13 cellular contexts compared by ENCODE assay signal in genomic region chr1:45557422-45557944, GRCh38. TPM values are rescaled to one million over a fixed set of nuclear protein-coding genes. Genes with fewer than 3 reads are reported as not detected.
DNase-seq lines count a peak whose midpoint lies in the region; ATAC-seq, FAIRE-seq and TF ChIP-seq lines count a peak whose summit lies in the region.
"Had no signal": no experiment of that assay in that cellular context is flagged by ENCODE, and none has a peak within 500 bp of the region (broad histone marks: within the 10 kb centered on the region; RNA-seq: fewer than 3 reads in every experiment).

No MANE protein-coding gene starts in this region.

- intact Hi-C loops in kidney (cut with DNase I), result no loop called here

- H3K27ac ChIP-seq in kidney (ENCODE audit: low read depth in 2 of 2, low read length in 2 of 2), result no peak overlapping the region
- H3K27ac ChIP-seq: upper lobe of right lung had no signal

- CTCF ChIA-PET in WTC11 (lab: Charles Lee), result interaction anchor here (0.6 to 1.6 kb wide), 3 partner anchors 13 to 203 kb away, joined by 3 to 7 read pairs (median 3); partner anchors contain the start of genes CCDC163 and MMACHC

- DNase-seq in stimulated activated naive CD8-positive, alpha-beta T cell treated with anti-CD3 and anti-CD28 coated beads, Interleukin-15, amount 100 ng/mL, for 72 hours, result no peak
- DNase-seq in WTC11 (ENCODE audit: low spot score) (no peak), kidney (peak; percentile 49), NCI-H1694 treated with DMSO at 0.1 percent for 48 hours (lab: John Stamatoyannopoulos, UW) (no peak), NCI-H526 treated with DMSO at 0.1 percent for 48 hours (lab: John Stamatoyannopoulos, UW) (no peak)
- DNase-seq: activated effector memory CD4-positive, alpha-beta T cell treated with anti-CD3 and anti-CD28 coated beads, Interleukin-2, amount 50 U/mL, for 16 hours; NCI-H510A; T-cell; upper lobe of right lung had no signal

- H3K27me3 Mint-ChIP-seq in stimulated activated naive CD8-positive, alpha-beta T cell treated with anti-CD3 and anti-CD28 coated beads, Interleukin-15, Interleukin-2, amounts not matched to agents 100 ng/mL and 50 ng/mL, for 24 hours, result no peaks in the 10 kb centered on the region
- H3K27me3 Mint-ChIP-seq in stimulated activated naive CD8-positive, alpha-beta T cell treated with anti-CD3 and anti-CD28 coated beads, Interleukin-15, amount 100 ng/mL, for 72 hours, result no peaks in the 10 kb centered on the region
- H3K27me3 Mint-ChIP-seq in WTC11 (ENCODE audit: low read depth), result no peaks in the 10 kb centered on the region
- H3K27me3 Mint-ChIP-seq: T-cell had no signal

- ATAC-seq in stimulated activated naive CD8-positive, alpha-beta T cell treated with anti-CD3 and anti-CD28 coated beads, Interleukin-15, amount 100 ng/mL, for 72 hours, result no peak
- ATAC-seq in WTC11 (0 out of 2 replicates have a peak, but pooled peaks have one; percentile 34), HG03469 (IDR thresholded peaks at IDR 0.05; ENCODE audit: unreplicated experiment) (no peak), HG03196 (IDR thresholded peaks at IDR 0.05; ENCODE audit: unreplicated experiment) (no peak)
- ATAC-seq: T-cell, upper lobe of right lung had no signal

- no peak for FAIRE-seq in kidney (lab: Jason Lieb, UNC)
- FAIRE-seq: D721Med had no signal

- POLR2A ChIA-PET in WTC11 (lab: Charles Lee), result interaction anchor here (0.6 kb wide), 1 partner anchor 63 kb away, joined by 5 read pairs; no protein-coding TSS in a partner anchor

- no peaks in the 10 kb centered on the region for H3K9me3 ChIP-seq in kidney (ENCODE audit: control insufficient read depth in 1 of 2, low read length in 2 of 2)
- H3K9me3 ChIP-seq: upper lobe of right lung had no signal

- no peaks in the 10 kb centered on the region for H3K9me3 Mint-ChIP-seq in stimulated activated naive CD8-positive, alpha-beta T cell treated with anti-CD3 and anti-CD28 coated beads, Interleukin-15, Interleukin-2, amounts not matched to agents 100 ng/mL and 50 ng/mL, for 24 hours
- no peaks in the 10 kb centered on the region for H3K9me3 Mint-ChIP-seq in stimulated activated naive CD8-positive, alpha-beta T cell treated with anti-CD3 and anti-CD28 coated beads, Interleukin-15, amount 100 ng/mL, for 72 hours
- no peaks in the 10 kb centered on the region for H3K9me3 Mint-ChIP-seq in WTC11
- H3K9me3 Mint-ChIP-seq: T-cell had no signal

- H3K27ac Mint-ChIP-seq in stimulated activated naive CD8-positive, alpha-beta T cell treated with anti-CD3 and anti-CD28 coated beads, Interleukin-15, Interleukin-2, amounts not matched to agents 100 ng/mL and 50 ng/mL, for 24 hours, result peak overlapping the region; percentile 47
- H3K27ac Mint-ChIP-seq in stimulated activated naive CD8-positive, alpha-beta T cell treated with anti-CD3 and anti-CD28 coated beads, Interleukin-15, amount 100 ng/mL, for 72 hours, result peak overlapping the region in 1 of 2 donors; percentile 87
- H3K27ac Mint-ChIP-seq in WTC11, result peak overlapping the region; percentile 93
- H3K27ac Mint-ChIP-seq: T-cell had no signal

- H3K4me1 Mint-ChIP-seq in stimulated activated naive CD8-positive, alpha-beta T cell treated with anti-CD3 and anti-CD28 coated beads, Interleukin-15, Interleukin-2, amounts not matched to agents 100 ng/mL and 50 ng/mL, for 24 hours (ENCODE audit: low read depth), result peaks cover 27% of the 10 kb centered on the region
- H3K4me1 Mint-ChIP-seq in stimulated activated naive CD8-positive, alpha-beta T cell treated with anti-CD3 and anti-CD28 coated beads, Interleukin-15, amount 100 ng/mL, for 72 hours, result peaks cover 39% of the 10 kb centered on the region
- H3K4me1 Mint-ChIP-seq in WTC11, result peaks cover 10% of the 10 kb centered on the region

- H3K4me3 Mint-ChIP-seq in stimulated activated naive CD8-positive, alpha-beta T cell treated with anti-CD3 and anti-CD28 coated beads, Interleukin-15, Interleukin-2, amounts not matched to agents 100 ng/mL and 50 ng/mL, for 24 hours, result no peak overlapping the region
- no peak overlapping the region for H3K4me3 Mint-ChIP-seq in stimulated activated naive CD8-positive, alpha-beta T cell treated with anti-CD3 and anti-CD28 coated beads, Interleukin-15, amount 100 ng/mL, for 72 hours
- no peak overlapping the region for H3K4me3 Mint-ChIP-seq in WTC11
- H3K4me3 Mint-ChIP-seq: T-cell had no signal

- H3K36me3 Mint-ChIP-seq in stimulated activated naive CD8-positive, alpha-beta T cell treated with anti-CD3 and anti-CD28 coated beads, Interleukin-15, Interleukin-2, amounts not matched to agents 100 ng/mL and 50 ng/mL, for 24 hours (ENCODE audit: low read depth), result peaks cover 51% of the 10 kb centered on the region
- peaks cover 48% of the 10 kb centered on the region for H3K36me3 Mint-ChIP-seq in WTC11

- H3K9ac ChIP-seq in kidney (ENCODE audit: low read length in 2 of 2), result no peak overlapping the region

- H3K4me3 ChIP-seq in kidney (ENCODE audit: low read length in 2 of 2), result no peak overlapping the region
- H3K4me3 ChIP-seq: upper lobe of right lung had no signal

- TF ChIP-seq CTCF in WTC11 (IDR thresholded peaks at IDR 0.05) (no peak), kidney (IDR thresholded peaks at IDR 0.05; ENCODE audit: borderline replicate concordance, extremely low read depth, insufficient read depth) (no peak)

- H3K4me1 ChIP-seq in kidney (ENCODE audit: control insufficient read depth in 1 of 2, insufficient read depth in 1 of 2, low read depth in 1 of 2, low read length in 2 of 2), result peaks cover 10 to 16% of the 10 kb centered on the region in 2 donors

- H3K36me3 ChIP-seq in kidney (ENCODE audit: control insufficient read depth in 1 of 2, insufficient read depth in 2 of 2, low read length in 2 of 2), result peaks cover 0 to 11% of the 10 kb centered on the region in 2 donors

TF ChIP-seq in WTC11, 78 proteins besides CTCF, POLR2A, EP300 and RAD21 (continues in another document):
- TF ChIP-seq ATF1 (CRISPR knock-in tag; IDR thresholded peaks at IDR 0.05) (no peak), NR2C2 (CRISPR knock-in tag; IDR thresholded peaks at IDR 0.05) (no peak), HMGA2 (CRISPR knock-in tag; IDR thresholded peaks at IDR 0.05) (no peak), MXD4 (CRISPR knock-in tag; IDR thresholded peaks at IDR 0.05; ENCODE audit: borderline replicate concordance) (no peak), NR3C1 (CRISPR knock-in tag; conservative IDR thresholded peaks at IDR 0.05; ENCODE audit: low read depth) (no peak), E2F5 (CRISPR knock-in tag; IDR thresholded peaks at IDR 0.05) (no peak), OVOL2 (CRISPR knock-in tag; IDR thresholded peaks at IDR 0.05; ENCODE audit: borderline replicate concordance) (no peak), GABPB1 (CRISPR knock-in tag; IDR thresholded peaks at IDR 0.05) (no peak), CREB1 (CRISPR knock-in tag; IDR thresholded peaks at IDR 0.05) (no peak), SMAD4 (CRISPR knock-in tag; IDR thresholded peaks at IDR 0.05) (no peak)
- TF ChIP-seq, protein P1, sequence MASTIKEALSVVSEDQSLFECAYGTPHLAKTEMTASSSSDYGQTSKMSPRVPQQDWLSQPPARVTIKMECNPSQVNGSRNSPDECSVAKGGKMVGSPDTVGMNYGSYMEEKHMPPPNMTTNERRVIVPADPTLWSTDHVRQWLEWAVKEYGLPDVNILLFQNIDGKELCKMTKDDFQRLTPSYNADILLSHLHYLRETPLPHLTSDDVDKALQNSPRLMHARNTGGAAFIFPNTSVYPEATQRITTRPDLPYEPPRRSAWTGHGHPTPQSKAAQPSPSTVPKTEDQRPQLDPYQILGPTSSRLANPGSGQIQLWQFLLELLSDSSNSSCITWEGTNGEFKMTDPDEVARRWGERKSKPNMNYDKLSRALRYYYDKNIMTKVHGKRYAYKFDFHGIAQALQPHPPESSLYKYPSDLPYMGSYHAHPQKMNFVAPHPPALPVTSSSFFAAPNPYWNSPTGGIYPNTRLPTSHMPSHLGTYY (CRISPR knock-in tag; IDR thresholded peaks at IDR 0.05), result no peak
- TF ChIP-seq, protein P2, sequence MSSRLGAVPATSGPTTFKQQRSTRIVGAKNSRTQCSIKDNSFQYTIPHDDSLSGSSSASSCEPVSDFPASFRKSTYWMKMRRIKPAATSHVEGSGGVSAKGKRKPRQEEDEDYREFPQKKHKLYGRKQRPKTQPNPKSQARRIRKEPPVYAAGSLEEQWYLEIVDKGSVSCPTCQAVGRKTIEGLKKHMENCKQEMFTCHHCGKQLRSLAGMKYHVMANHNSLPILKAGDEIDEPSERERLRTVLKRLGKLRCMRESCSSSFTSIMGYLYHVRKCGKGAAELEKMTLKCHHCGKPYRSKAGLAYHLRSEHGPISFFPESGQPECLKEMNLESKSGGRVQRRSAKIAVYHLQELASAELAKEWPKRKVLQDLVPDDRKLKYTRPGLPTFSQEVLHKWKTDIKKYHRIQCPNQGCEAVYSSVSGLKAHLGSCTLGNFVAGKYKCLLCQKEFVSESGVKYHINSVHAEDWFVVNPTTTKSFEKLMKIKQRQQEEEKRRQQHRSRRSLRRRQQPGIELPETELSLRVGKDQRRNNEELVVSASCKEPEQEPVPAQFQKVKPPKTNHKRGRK (CRISPR knock-in tag; IDR thresholded peaks at IDR 0.05; ENCODE audit: borderline replicate concordance), result no peak

RNA-seq across cellular contexts. Expression of gene AKR1A1, which starts 6.9 kb away (rescaled TPM):
- total RNA-seq in WTC11 (2021) (338 to 380 TPM (median 371 TPM) in 3 replicates), kidney (147 TPM)
- 431 TPM for polyA plus RNA-seq in kidney (ENCODE audit: insufficient read depth, low read depth, low replicate concordance)

RNA-seq across cellular contexts. Expression of gene NASP, which starts 26.4 kb away (rescaled TPM):
- 488 to 535 TPM (median 489 TPM) in 3 replicates for total RNA-seq in WTC11 (2021)
- 51.6 TPM for total RNA-seq in kidney
- 49.5 TPM for polyA plus RNA-seq in kidney (ENCODE audit: insufficient read depth, low read depth, low replicate concordance)

RNA-seq across cellular contexts. Expression of gene PRDX1, which starts 35.8 kb away (rescaled TPM):
- 1,102 to 1,197 TPM (median 1,130 TPM) in 3 replicates for total RNA-seq in WTC11 (2021)
- 452 TPM for total RNA-seq in kidney
- 1,042 TPM for polyA plus RNA-seq in kidney (ENCODE audit: insufficient read depth, low read depth, low replicate concordance)

RNA-seq across cellular contexts. Expression of gene MMACHC, which starts 57.4 kb away (rescaled TPM):
- total RNA-seq in WTC11 (2021) (8.4 to 10.1 TPM (median 8.5 TPM) in 3 replicates), kidney (6.0 TPM)
- polyA plus RNA-seq in kidney (ENCODE audit: insufficient read depth, low read depth, low replicate concordance), result 10.2 TPM

RNA-seq across cellular contexts. Expression of gene CCDC163, which starts 57.6 kb away (rescaled TPM):
- total RNA-seq in WTC11 (2021) (1.9 to 3.6 TPM (median 2.1 TPM) in 3 replicates), kidney (3.4 TPM)
- polyA plus RNA-seq in kidney (ENCODE audit: insufficient read depth, low read depth, low replicate concordance), result 0.80 TPM
